ENCODE assay signal across 8 cellular contexts in the genomic region with DNA sequence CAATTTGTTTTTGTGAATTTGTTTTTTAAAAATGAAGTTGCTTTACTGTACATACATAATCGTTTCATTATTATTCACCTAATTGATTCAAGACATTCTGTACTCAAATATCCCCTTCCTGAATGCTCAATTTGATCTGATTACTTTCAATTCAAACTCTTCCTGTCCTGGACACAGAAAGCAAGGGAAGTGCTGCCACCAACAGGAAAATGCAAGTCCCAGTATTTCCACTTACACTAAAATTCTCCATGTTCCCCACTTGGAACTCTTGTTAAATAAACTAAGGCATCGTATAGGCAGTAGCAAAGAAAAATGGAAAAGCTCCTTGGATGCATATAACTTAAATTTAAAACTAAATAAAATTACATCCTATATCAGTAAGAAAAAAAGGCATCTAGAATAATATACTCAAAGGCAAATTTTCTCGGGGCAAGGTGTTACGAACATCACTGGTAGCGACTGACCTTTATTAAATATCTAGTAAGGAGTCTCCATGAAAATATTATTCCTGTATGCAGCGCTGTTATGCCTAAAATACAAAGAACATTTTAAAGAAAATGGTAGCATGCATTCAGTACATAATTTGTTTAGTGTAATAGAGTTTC.
DNase-seq lines count a peak whose midpoint lies in the region; ATAC-seq and TF ChIP-seq lines count a peak whose summit lies in the region.

No MANE protein-coding gene starts in this region.

- no peak overlapping the region for H3K27ac Mint-ChIP-seq in activated T-helper 2 cell treated with anti-CD3 and anti-CD28 coated beads, Interferon-gamma antibody, Interleukin-2, Interleukin-4, amounts not matched to agents 10 μg/mL and 5 μg/mL and 100 μg/mL, durations not matched to agents 14 hours and 24 hours and 36 hours

- H3K9me3 ChIP-seq in adipocyte (ENCODE audit: control insufficient read depth, low read length) (no peaks in the 10 kb centered on the region), right lobe of liver (no peaks in the 10 kb centered on the region)

- TF ChIP-seq CTCF in LNCAP (IDR thresholded peaks at IDR 0.05) (peak; percentile 73), right lobe of liver (IDR thresholded peaks at IDR 0.05) (peak; percentile 13 to 47 (median 34))

- no peaks in the 10 kb centered on the region for H3K9me3 Mint-ChIP-seq in activated T-helper 2 cell treated with anti-CD3 and anti-CD28 coated beads, Interferon-gamma antibody, Interleukin-2, Interleukin-4, amounts not matched to agents 10 μg/mL and 5 μg/mL and 100 μg/mL, durations not matched to agents 14 hours and 24 hours and 36 hours

- WGBS in right lobe of liver (ENCODE audit: insufficient coverage, low coverage, low lambda C conversion rate, missing lambda C conversion rate), result 59% methylated on average over 6 of the region's 6 CpGs

- H3K4me3 ChIP-seq in adipocyte (ENCODE audit: low read length) (no peak overlapping the region), right lobe of liver (no peak overlapping the region)

- DNase-seq in DMS53 (lab: John Stamatoyannopoulos, UW) (peak; percentile 90), adipocyte (ENCODE audit: low read depth) (peak; percentile 31), right lobe of liver (no peak), NCI-H345 treated with DMSO at 0.1 percent for 48 hours (lab: John Stamatoyannopoulos, UW; ENCODE audit: unreplicated experiment) (no peak)
- no peak for DNase-seq in activated naive CD4-positive, alpha-beta T cell treated with Interleukin-2 at 50 U/mL for 16 hours
- no peak for DNase-seq in activated T-helper 2 cell treated with anti-CD3 and anti-CD28 coated beads, Interferon-gamma antibody, Interleukin-2, Interleukin-4, amounts not matched to agents 10 μg/mL and 5 μg/mL and 100 μg/mL, durations not matched to agents 14 hours and 24 hours and 36 hours (ENCODE audit: low spot score)

- H3K27me3 ChIP-seq in adipocyte (replicated peaks; ENCODE audit: control insufficient read depth, insufficient read depth, low read length), result no peaks in the 10 kb centered on the region
- no peaks in the 10 kb centered on the region for H3K27me3 ChIP-seq in right lobe of liver

- peak in 2 of 4 donors; percentile 28 to 39 for ATAC-seq in right lobe of liver
- ATAC-seq in GM18517 (IDR thresholded peaks at IDR 0.05; ENCODE audit: unreplicated experiment), result no peak

- H3K9ac ChIP-seq in adipocyte (ENCODE audit: low read length), result no peak overlapping the region

- no peak overlapping the region for H3K27ac ChIP-seq in right lobe of liver

- intact Hi-C loops in right lobe of liver (cut with DNase I), result no loop called here
- intact Hi-C loops in activated T-helper 2 cell treated with anti-CD3 and anti-CD28 coated beads, Interferon-gamma antibody, Interleukin-2, Interleukin-4, amounts not matched to agents 10 μg/mL and 5 μg/mL and 100 μg/mL, durations not matched to agents 14 hours and 24 hours and 36 hours (cut with micrococcal nuclease), result no loop called here

- H3K4me1 Mint-ChIP-seq in activated T-helper 2 cell treated with anti-CD3 and anti-CD28 coated beads, Interferon-gamma antibody, Interleukin-2, Interleukin-4, amounts not matched to agents 10 μg/mL and 5 μg/mL and 100 μg/mL, durations not matched to agents 14 hours and 24 hours and 36 hours (ENCODE audit: low read depth), result no peaks in the 10 kb centered on the region

- H3K27me3 Mint-ChIP-seq in activated T-helper 2 cell treated with anti-CD3 and anti-CD28 coated beads, Interferon-gamma antibody, Interleukin-2, Interleukin-4, amounts not matched to agents 10 μg/mL and 5 μg/mL and 100 μg/mL, durations not matched to agents 14 hours and 24 hours and 36 hours (ENCODE audit: low read depth), result peaks cover 18% of the 10 kb centered on the region

- H3K4me1 ChIP-seq in adipocyte (ENCODE audit: control insufficient read depth, insufficient read depth, low read length) (no peaks in the 10 kb centered on the region), right lobe of liver (no peaks in the 10 kb centered on the region)

- no peaks in the 10 kb centered on the region for H3K36me3 Mint-ChIP-seq in activated T-helper 2 cell treated with anti-CD3 and anti-CD28 coated beads, Interferon-gamma antibody, Interleukin-2, Interleukin-4, amounts not matched to agents 10 μg/mL and 5 μg/mL and 100 μg/mL, durations not matched to agents 14 hours and 24 hours and 36 hours (ENCODE audit: low read depth)

- no peak overlapping the region for H3K4me3 Mint-ChIP-seq in activated T-helper 2 cell treated with anti-CD3 and anti-CD28 coated beads, Interferon-gamma antibody, Interleukin-2, Interleukin-4, amounts not matched to agents 10 μg/mL and 5 μg/mL and 100 μg/mL, durations not matched to agents 14 hours and 24 hours and 36 hours (ENCODE audit: low read depth)

- no peaks in the 10 kb centered on the region for H3K36me3 ChIP-seq in adipocyte (ENCODE audit: control insufficient read depth, insufficient read depth, low read length, severe bottlenecking)
- no peaks in the 10 kb centered on the region for H3K36me3 ChIP-seq in right lobe of liver

- TF ChIP-seq POLR2A in right lobe of liver (IDR thresholded peaks at IDR 0.05), result no peak

Comparison
In these comparisons a context has a peak if more than half of its experiments do, and no peak if none do; other contexts are left out.
1. DNase-seq: peak in DMS53 (single experiment) and adipocyte (single experiment); none in right lobe of liver (0 of 3), activated naive CD4-positive, alpha-beta T cell treated with Interleukin-2 at 50 U/mL for 16 hours (single experiment), NCI-H345 treated with DMSO at 0.1 percent for 48 hours (single experiment) and activated T-helper 2 cell treated with anti-CD3 and anti-CD28 coated beads, Interferon-gamma antibody, Interleukin-2, Interleukin-4, amounts not matched to agents 10 μg/mL and 5 μg/mL and 100 μg/mL, durations not matched to agents 14 hours and 24 hours and 36 hours (single experiment).